ENCODE assay signal across 9 cellular contexts in genomic region chr11:65424200-65425104, GRCh38. TPM values are rescaled to one million over a fixed set of nuclear protein-coding genes. Genes with fewer than 3 reads are reported as not detected.
DNase-seq lines count a peak whose midpoint lies in the region; ATAC-seq, FAIRE-seq and TF ChIP-seq lines count a peak whose summit lies in the region.
"Had no signal": no experiment of that assay in that cellular context is flagged by ENCODE, and none has a peak within 500 bp of the region (broad histone marks: within the 10 kb centered on the region; RNA-seq: fewer than 3 reads in every experiment).

No MANE protein-coding gene starts in this region.

- H3K9me3 Mint-ChIP-seq in T-helper 1 cell treated with Interleukin-12 subunit alpha and Interleukin-12 subunit beta and Interleukin-4 antibody, amounts not matched to agents 30 μg/mL and 1 μg/mL, for 36 hours = no peaks in the 10 kb centered on the region
- no peaks in the 10 kb centered on the region for H3K9me3 Mint-ChIP-seq in stimulated activated memory B cell treated with anti-CD40 and anti-IgM and Interleukin-4, amounts not matched to agents 10 μg/mL and 1 μg/mL and 100 μg/mL, for 72 hours

- H3K9me3 ChIP-seq in lower lobe of right lung = no peaks in the 10 kb centered on the region

- peak; percentile 47; the same call in 1 of the 2 replicates for TF ChIP-seq POLR2A in H54 (IDR thresholded peaks at IDR 0.05; ENCODE audit: low read depth, low read length)

- ATAC-seq in lower lobe of right lung (no peak), HG03457 (IDR thresholded peaks at IDR 0.05; ENCODE audit: unreplicated experiment) (no peak)
- ATAC-seq in stimulated activated memory B cell treated with anti-CD40 and anti-IgM and Interleukin-4, amounts not matched to agents 10 μg/mL and 1 μg/mL and 100 μg/mL, for 72 hours = no peak

- peaks cover 23% of the 10 kb centered on the region for H3K27me3 Mint-ChIP-seq in T-helper 1 cell treated with Interleukin-12 subunit alpha and Interleukin-12 subunit beta and Interleukin-4 antibody, amounts not matched to agents 30 μg/mL and 1 μg/mL, for 36 hours (ENCODE audit: low read depth)
- no peaks in the 10 kb centered on the region for H3K27me3 Mint-ChIP-seq in stimulated activated memory B cell treated with anti-CD40 and anti-IgM and Interleukin-4, amounts not matched to agents 10 μg/mL and 1 μg/mL and 100 μg/mL, for 72 hours

- no peak for TF ChIP-seq CTCF in lower lobe of right lung (IDR thresholded peaks at IDR 0.05)

- H3K36me3 Mint-ChIP-seq in T-helper 1 cell treated with Interleukin-12 subunit alpha and Interleukin-12 subunit beta and Interleukin-4 antibody, amounts not matched to agents 30 μg/mL and 1 μg/mL, for 36 hours (ENCODE audit: low read depth) = peaks cover 64% of the 10 kb centered on the region
- peaks cover 56% of the 10 kb centered on the region for H3K36me3 Mint-ChIP-seq in stimulated activated memory B cell treated with anti-CD40 and anti-IgM and Interleukin-4, amounts not matched to agents 10 μg/mL and 1 μg/mL and 100 μg/mL, for 72 hours

- DNase-seq in H54 (ENCODE audit: insufficient read length, low spot score) (no peak), cerebellum (ENCODE audit: low spot score) (peak; percentile 24), lower lobe of right lung (peak; percentile 57), SW 1271 (lab: John Stamatoyannopoulos, UW) (no peak), HuH-7.5 (ENCODE audit: low spot score) (no peak)

- H3K27ac Mint-ChIP-seq in T-helper 1 cell treated with Interleukin-12 subunit alpha and Interleukin-12 subunit beta and Interleukin-4 antibody, amounts not matched to agents 30 μg/mL and 1 μg/mL, for 36 hours = peak overlapping the region; percentile 99
- H3K27ac Mint-ChIP-seq in stimulated activated memory B cell treated with anti-CD40 and anti-IgM and Interleukin-4, amounts not matched to agents 10 μg/mL and 1 μg/mL and 100 μg/mL, for 72 hours = peak overlapping the region; percentile 96

- no peaks in the 10 kb centered on the region for H3K27me3 ChIP-seq in lower lobe of right lung (ENCODE audit: low read depth)

- peak overlapping the region; percentile 100 for H3K27ac ChIP-seq in lower lobe of right lung

- peak overlapping the region; percentile 99 for H3K4me3 Mint-ChIP-seq in T-helper 1 cell treated with Interleukin-12 subunit alpha and Interleukin-12 subunit beta and Interleukin-4 antibody, amounts not matched to agents 30 μg/mL and 1 μg/mL, for 36 hours
- peak overlapping the region; percentile 100 for H3K4me3 Mint-ChIP-seq in stimulated activated memory B cell treated with anti-CD40 and anti-IgM and Interleukin-4, amounts not matched to agents 10 μg/mL and 1 μg/mL and 100 μg/mL, for 72 hours

- peaks cover 34% of the 10 kb centered on the region for H3K36me3 ChIP-seq in lower lobe of right lung

- peaks cover 63% of the 10 kb centered on the region for H3K4me1 Mint-ChIP-seq in T-helper 1 cell treated with Interleukin-12 subunit alpha and Interleukin-12 subunit beta and Interleukin-4 antibody, amounts not matched to agents 30 μg/mL and 1 μg/mL, for 36 hours (ENCODE audit: low read depth)
- H3K4me1 Mint-ChIP-seq in stimulated activated memory B cell treated with anti-CD40 and anti-IgM and Interleukin-4, amounts not matched to agents 10 μg/mL and 1 μg/mL and 100 μg/mL, for 72 hours = peaks cover 64% of the 10 kb centered on the region

- no peak for FAIRE-seq in H54 (lab: Jason Lieb, UNC)
- FAIRE-seq: colon had no signal

- H3K4me1 ChIP-seq in lower lobe of right lung = peaks cover 43% of the 10 kb centered on the region

- intact Hi-C loops in lower lobe of right lung (cut with DNase I) = loop anchor here (5.0 kb wide), 1 partner anchor 78 kb away; no protein-coding TSS in a partner anchor

- peak overlapping the region; percentile 91 for H3K4me3 ChIP-seq in lower lobe of right lung

RNA-seq across cellular contexts. Expression of gene NEAT1, which starts 1.9 kb away (rescaled TPM):
- total RNA-seq in cerebellum (17.0 TPM), lower lobe of right lung (980 TPM)

RNA-seq across cellular contexts. Expression of gene FRMD8, which starts 38.0 kb away (rescaled TPM):
- total RNA-seq in cerebellum = 9.2 TPM
- total RNA-seq in lower lobe of right lung = 22.6 TPM

RNA-seq across cellular contexts. Expression of gene SLC25A45, which starts 42.0 kb away (rescaled TPM):
- total RNA-seq in cerebellum (0.73 TPM), lower lobe of right lung (13.0 TPM)

Comparison
In these comparisons a context has a peak if more than half of its experiments do, and no peak if none do; other contexts are left out.
1. DNase-seq: peak in cerebellum (single experiment) and lower lobe of right lung (single experiment); none in H54 (single experiment), SW 1271 (0 of 2) and HuH-7.5 (single experiment).
2. RNA of gene NEAT1, which starts 1.9 kb away (total RNA-seq): 980 TPM in lower lobe of right lung (single experiment); 17.0 TPM in cerebellum (single experiment); every median in the first group is over 10 times any median in the second.